ENCODE assay signal across 38 cellular contexts in the genomic region with DNA sequence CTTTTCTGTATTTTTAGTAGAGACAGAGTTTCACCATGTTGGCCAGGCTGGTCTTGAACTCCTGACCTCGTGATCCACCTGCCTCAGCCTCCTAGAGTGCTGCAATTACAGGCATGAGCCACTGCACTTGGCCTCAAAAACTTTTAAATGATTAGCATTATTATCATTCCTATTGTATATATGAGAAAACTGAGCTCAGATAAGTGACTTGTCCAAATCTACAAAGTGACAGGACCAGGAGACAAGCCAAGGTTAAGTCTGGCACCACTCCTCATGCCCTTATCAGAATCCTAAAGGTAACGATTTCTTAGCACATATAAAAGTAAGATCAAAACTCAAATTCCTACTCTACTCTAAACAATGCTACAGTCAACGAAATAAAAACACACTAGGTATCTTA. TPM values are rescaled to one million over a fixed set of nuclear protein-coding genes. Genes with fewer than 3 reads are reported as not detected.
"Had no signal": no experiment of that assay in that cellular context is flagged by ENCODE, and none has a peak within 500 bp of the region (broad histone marks: within the 10 kb centered on the region; RNA-seq: fewer than 3 reads in every experiment).

No MANE protein-coding gene starts in this region.

- H3K9me3 ChIP-seq: adrenal gland had no signal

- H3K4me1 ChIP-seq: adrenal gland had no signal

- H3K27ac Mint-ChIP-seq: activated B cell treated with CpG ODN at 0.5 μM for 24 hours; activated CD4-positive, alpha-beta memory T cell treated with anti-CD3 and anti-CD28 coated beads for 36 hours; activated CD4-positive, alpha-beta T cell treated with anti-CD3 and anti-CD28 coated beads, Interleukin-2, amount 10 ng/mL, durations not matched to agents 24 days and 14 days; activated CD8-positive, alpha-beta T cell treated with anti-CD3 and anti-CD28 coated beads for 36 hours; activated naive CD4-positive, alpha-beta T cell treated with anti-CD3 and anti-CD28 coated beads for 36 hours; activated naive CD4-positive, alpha-beta T cell treated with anti-CD3 and anti-CD28 coated beads, Interleukin-2, amount 50 U/mL, for 72 hours; activated naive CD8-positive, alpha-beta T cell treated with anti-CD3 and anti-CD28 coated beads for 36 hours; activated T-helper 1 cell treated with anti-CD3 and anti-CD28 coated beads, Interleukin-12 subunit alpha, Interleukin-12 subunit beta, Interleukin-2, Interleukin-4 antibody, amounts not matched to agents 30 ng/mL and 10 ng/mL and 1 ng/mL, durations not matched to agents 14 hours and 24 hours and 36 hours; T-helper 1 cell treated with Interleukin-12 subunit alpha and Interleukin-12 subunit beta and Interleukin-4 antibody, amounts not matched to agents 30 μg/mL and 1 μg/mL, for 36 hours had no signal

- H3K27me3 ChIP-seq: adrenal gland, cardiac muscle cell had no signal

- H3K27me3 Mint-ChIP-seq: activated B cell treated with CpG ODN at 0.5 μM for 24 hours; activated CD4-positive, alpha-beta memory T cell treated with anti-CD3 and anti-CD28 coated beads for 36 hours; activated CD4-positive, alpha-beta T cell treated with anti-CD3 and anti-CD28 coated beads, Interleukin-2, amount 10 ng/mL, durations not matched to agents 24 days and 14 days; activated CD8-positive, alpha-beta T cell treated with anti-CD3 and anti-CD28 coated beads for 36 hours; activated naive CD8-positive, alpha-beta T cell treated with anti-CD3 and anti-CD28 coated beads for 36 hours; activated T-helper 17 cell treated with anti-CD3 and anti-CD28 coated beads, Interleukin-2, amount 50 U/mL, for 72 hours; brain; central memory CD8-positive, alpha-beta T cell had no signal

- DNase-seq: activated B cell treated with CpG ODN at 0.5 μM for 24 hours; activated CD4-positive, alpha-beta memory T cell treated with anti-CD3 and anti-CD28 coated beads for 36 hours; activated CD4-positive, alpha-beta T cell treated with anti-CD3 and anti-CD28 coated beads for 4 hours; activated CD4-positive, alpha-beta T cell treated with anti-CD3 and anti-CD28 coated beads, Interleukin-2, amount 10 ng/mL, durations not matched to agents 24 days and 14 days; activated CD4-positive, alpha-beta T cell treated with anti-CD3 and anti-CD28 coated beads, Interleukin-2, amount 50 U/mL, for 1 hour; activated CD4-positive, alpha-beta T cell treated with anti-CD3 and anti-CD28 coated beads, Interleukin-2, amount 50 U/mL, for 4 hours; activated CD4-positive, CD25-positive, alpha-beta regulatory T cell treated with anti-CD3 and anti-CD28 coated beads, Interleukin-2, amount 50 U/mL, for 72 hours; activated CD8-positive, alpha-beta memory T cell treated with anti-CD3 and anti-CD28 coated beads, Interleukin-2, amount 50 U/mL, for 4 hours; activated CD8-positive, alpha-beta T cell treated with anti-CD3 and anti-CD28 coated beads for 36 hours; activated effector memory CD4-positive, alpha-beta T cell treated with anti-CD3 and anti-CD28 coated beads, Interleukin-2, amount 50 U/mL, for 16 hours; activated gamma-delta T cell treated with Interleukin-2 at 50 U/mL for 16 hours; activated naive CD4-positive, alpha-beta T cell; activated naive CD4-positive, alpha-beta T cell treated with anti-CD3 and anti-CD28 coated beads for 36 hours; activated naive CD4-positive, alpha-beta T cell treated with anti-CD3 and anti-CD28 coated beads, Interleukin-2, amount 50 U/mL, for 16 hours; activated naive CD8-positive, alpha-beta T cell treated with anti-CD3 and anti-CD28 coated beads for 36 hours; activated T-cell treated with anti-CD3 and anti-CD28 coated beads for 4 hours; activated T-cell treated with anti-CD3 and anti-CD28 coated beads, Interleukin-2, amount 50 U/mL, for 1 hour; activated T-cell treated with anti-CD3 and anti-CD28 coated beads, Interleukin-2, amount 50 U/mL, for 4 hours; activated T-cell treated with anti-CD3 and anti-CD28 coated beads, Interleukin-2, amount 50 U/mL, for 72 hours; adrenal gland; amniotic stem cell; aorta; caudate nucleus; T-helper 1 cell; T-helper 2 cell; T-helper 9 cell had no signal

- H3K9me3 Mint-ChIP-seq: activated B cell treated with CpG ODN at 0.5 μM for 24 hours; activated CD4-positive, alpha-beta memory T cell treated with anti-CD3 and anti-CD28 coated beads for 36 hours; activated CD4-positive, alpha-beta T cell treated with anti-CD3 and anti-CD28 coated beads, Interleukin-2, amount 10 ng/mL, durations not matched to agents 24 days and 14 days; activated CD8-positive, alpha-beta T cell treated with anti-CD3 and anti-CD28 coated beads for 36 hours; activated naive CD4-positive, alpha-beta T cell treated with anti-CD3 and anti-CD28 coated beads for 36 hours; activated naive CD4-positive, alpha-beta T cell treated with anti-CD3 and anti-CD28 coated beads, Interleukin-2, amount 50 U/mL, for 72 hours; activated naive CD8-positive, alpha-beta T cell treated with anti-CD3 and anti-CD28 coated beads for 36 hours; activated T-cell treated with anti-CD3 and anti-CD28 coated beads, Interleukin-2, amount 50 U/mL, for 4 hours; activated T-cell treated with anti-CD3 and anti-CD28 coated beads, Interleukin-2, amount 50 U/mL, for 72 hours; activated T-helper 1 cell treated with anti-CD3 and anti-CD28 coated beads, Interleukin-12 subunit alpha, Interleukin-12 subunit beta, Interleukin-2, Interleukin-4 antibody, amounts not matched to agents 30 ng/mL and 10 ng/mL and 1 ng/mL, durations not matched to agents 14 hours and 24 hours and 36 hours; activated T-helper 17 cell treated with anti-CD3 and anti-CD28 coated beads, Interleukin-2, amount 50 U/mL, for 72 hours; brain; central memory CD8-positive, alpha-beta T cell; T-helper 1 cell treated with Interleukin-12 subunit alpha and Interleukin-12 subunit beta and Interleukin-4 antibody, amounts not matched to agents 30 μg/mL and 1 μg/mL, for 36 hours; T-helper 2 cell treated with Interferon-gamma antibody and Interleukin-4, amounts not matched to agents 5 μg/mL and 100 μg/mL, for 36 hours had no signal

- H3K4me1 Mint-ChIP-seq: activated B cell treated with CpG ODN at 0.5 μM for 24 hours; activated CD4-positive, alpha-beta T cell treated with anti-CD3 and anti-CD28 coated beads, Interleukin-2, amount 10 ng/mL, durations not matched to agents 24 days and 14 days; activated naive CD8-positive, alpha-beta T cell treated with anti-CD3 and anti-CD28 coated beads for 36 hours had no signal

- ATAC-seq: activated CD8-positive, alpha-beta T cell treated with anti-CD3 and anti-CD28 coated beads for 36 hours; activated naive CD4-positive, alpha-beta T cell treated with anti-CD3 and anti-CD28 coated beads, Interleukin-2, amount 50 U/mL, for 72 hours; activated T-cell treated with anti-CD3 and anti-CD28 coated beads, Interleukin-2, amount 50 U/mL, for 4 hours; activated T-cell treated with anti-CD3 and anti-CD28 coated beads, Interleukin-2, amount 50 U/mL, for 72 hours; activated T-helper 17 cell treated with anti-CD3 and anti-CD28 coated beads, Interleukin-2, amount 50 U/mL, for 72 hours had no signal

- H3K4me3 ChIP-seq: adrenal gland, cardiac muscle cell had no signal

- H3K4me3 Mint-ChIP-seq: activated B cell treated with CpG ODN at 0.5 μM for 24 hours; activated CD4-positive, alpha-beta memory T cell treated with anti-CD3 and anti-CD28 coated beads for 36 hours; activated CD4-positive, alpha-beta T cell treated with anti-CD3 and anti-CD28 coated beads, Interleukin-2, amount 10 ng/mL, durations not matched to agents 24 days and 14 days; activated CD8-positive, alpha-beta T cell treated with anti-CD3 and anti-CD28 coated beads for 36 hours; activated naive CD4-positive, alpha-beta T cell treated with anti-CD3 and anti-CD28 coated beads for 36 hours; activated naive CD8-positive, alpha-beta T cell treated with anti-CD3 and anti-CD28 coated beads for 36 hours; activated T-cell treated with anti-CD3 and anti-CD28 coated beads, Interleukin-2, amount 50 U/mL, for 4 hours; activated T-cell treated with anti-CD3 and anti-CD28 coated beads, Interleukin-2, amount 50 U/mL, for 72 hours; activated T-helper 1 cell treated with anti-CD3 and anti-CD28 coated beads, Interleukin-12 subunit alpha, Interleukin-12 subunit beta, Interleukin-2, Interleukin-4 antibody, amounts not matched to agents 30 ng/mL and 10 ng/mL and 1 ng/mL, durations not matched to agents 14 hours and 24 hours and 36 hours; activated T-helper 17 cell treated with anti-CD3 and anti-CD28 coated beads, Interleukin-2, amount 50 U/mL, for 72 hours; brain; central memory CD8-positive, alpha-beta T cell; T-helper 1 cell treated with Interleukin-12 subunit alpha and Interleukin-12 subunit beta and Interleukin-4 antibody, amounts not matched to agents 30 μg/mL and 1 μg/mL, for 36 hours; T-helper 2 cell treated with Interferon-gamma antibody and Interleukin-4, amounts not matched to agents 5 μg/mL and 100 μg/mL, for 36 hours had no signal

- H3K27ac ChIP-seq: adrenal gland, cardiac muscle cell, VCaP had no signal

RNA-seq across cellular contexts. Expression of a gene that starts 32.2 kb away (rescaled TPM):
- polyA plus RNA-seq: cardiac muscle cell had no signal

RNA-seq across cellular contexts. Expression of a gene that starts 58.5 kb away (rescaled TPM):
- total RNA-seq: activated B cell treated with CpG ODN at 0.5 μM for 24 hours; activated CD4-positive, alpha-beta memory T cell treated with anti-CD3 and anti-CD28 coated beads for 36 hours; activated CD4-positive, alpha-beta T cell treated with anti-CD3 and anti-CD28 coated beads, Interleukin-2, amount 10 ng/mL, durations not matched to agents 24 days and 14 days; activated CD8-positive, alpha-beta memory T cell treated with anti-CD3 and anti-CD28 coated beads for 36 hours; activated CD8-positive, alpha-beta T cell treated with anti-CD3 and anti-CD28 coated beads for 36 hours; activated naive CD4-positive, alpha-beta T cell treated with anti-CD3 and anti-CD28 coated beads for 36 hours; activated naive CD4-positive, alpha-beta T cell treated with anti-CD3 and anti-CD28 coated beads, Interleukin-2, amount 50 U/mL, for 72 hours; activated naive CD8-positive, alpha-beta T cell treated with anti-CD3 and anti-CD28 coated beads for 36 hours; activated T-cell treated with anti-CD3 and anti-CD28 coated beads, Interleukin-2, amount 50 U/mL, for 4 hours; activated T-cell treated with anti-CD3 and anti-CD28 coated beads, Interleukin-2, amount 50 U/mL, for 72 hours; activated T-helper 1 cell treated with anti-CD3 and anti-CD28 coated beads, Interleukin-12 subunit alpha, Interleukin-12 subunit beta, Interleukin-2, Interleukin-4 antibody, amounts not matched to agents 30 ng/mL and 10 ng/mL and 1 ng/mL, durations not matched to agents 14 hours and 24 hours and 36 hours; activated T-helper 17 cell treated with anti-CD3 and anti-CD28 coated beads, Interleukin-2, amount 50 U/mL, for 72 hours; aorta; astrocyte; bronchial epithelial cell had no signal
- polyA plus RNA-seq: adrenal gland, aorta, cardiac muscle cell had no signal
